Comparison of ENCODE assay signal across 19 cellular contexts in genomic region chr6:150325093-150325772, GRCh38. TPM values are rescaled to one million over a fixed set of nuclear protein-coding genes. Genes with fewer than 3 reads are reported as not detected.
A peak's percentile ranks its signal among the peaks of the same experiment; 100 is the strongest.
DNase-seq lines count a peak whose midpoint lies in the region; TF ChIP-seq lines count a peak whose summit lies in the region.
"Had no signal": no experiment of that assay in that cellular context is flagged by ENCODE, and none has a peak within 500 bp of the region (broad histone marks: within the 10 kb centered on the region; RNA-seq: fewer than 3 reads in every experiment).

No MANE protein-coding gene starts in this region.

- intact Hi-C loops in CD14-positive monocyte (cut with micrococcal nuclease): no loop called here

- H3K27me3 Mint-ChIP-seq in type B pancreatic cell: peaks cover 14% of the 10 kb centered on the region
- H3K27me3 Mint-ChIP-seq in CD14-positive monocyte (ENCODE audit: low read depth in 3 of 3): peaks cover 4 to 14% (median 7%) of the 10 kb centered on the region in 3 donors

- H3K4me1 Mint-ChIP-seq in type B pancreatic cell (ENCODE audit: unreplicated experiment) (no peaks in the 10 kb centered on the region), CD14-positive monocyte (no peaks in the 10 kb centered on the region)
- H3K4me1 Mint-ChIP-seq: activated naive CD8-positive, alpha-beta T cell treated with anti-CD3 and anti-CD28 coated beads for 36 hours; CD4-positive, CD25-positive, alpha-beta regulatory T cell had no signal

- H3K36me3 Mint-ChIP-seq in type B pancreatic cell (no peaks in the 10 kb centered on the region), CD14-positive monocyte (no peaks in the 10 kb centered on the region)
- H3K36me3 Mint-ChIP-seq: activated naive CD8-positive, alpha-beta T cell treated with anti-CD3 and anti-CD28 coated beads for 36 hours; CD4-positive, CD25-positive, alpha-beta regulatory T cell; natural killer cell treated with Interleukin-12 subunit alpha and Interleukin-12 subunit beta and Interleukin-15 and Interleukin-18, amount 100 ng/mL, for 72 hours had no signal

- no peak for TF ChIP-seq CTCF in type B pancreatic cell (conservative IDR thresholded peaks at IDR 0.05)
- TF ChIP-seq CTCF in CD14-positive monocyte (IDR thresholded peaks at IDR 0.05): no peak

- H3K9me3 Mint-ChIP-seq in type B pancreatic cell: peaks cover 5% of the 10 kb centered on the region
- H3K9me3 Mint-ChIP-seq in CD14-positive monocyte: no peaks in the 10 kb centered on the region
- H3K9me3 Mint-ChIP-seq: CD4-positive, CD25-positive, alpha-beta regulatory T cell; natural killer cell treated with Interleukin-12 subunit alpha and Interleukin-12 subunit beta and Interleukin-15 and Interleukin-18, amount 100 ng/mL, for 72 hours had no signal

- DNase-seq in NCI-H510A treated with DMSO at 0.1 percent for 48 hours (lab: John Stamatoyannopoulos, UW): peak; percentile 27
- DNase-seq in NCI-H510A (lab: John Stamatoyannopoulos, UW): no peak
- DNase-seq in NCI-H69 (lab: John Stamatoyannopoulos, UW): peak; percentile 86
- peak; percentile 11 for DNase-seq in glomerular visceral epithelial cell (ENCODE audit: extremely low spot score)
- DNase-seq in type B pancreatic cell (ENCODE audit: extremely low spot score, unreplicated experiment): no peak
- no peak for DNase-seq in activated CD4-positive, CD25-positive, alpha-beta regulatory T cell treated with anti-CD3 and anti-CD28 coated beads, Interleukin-2, amount 50 U/mL, for 72 hours
- no peak for DNase-seq in CD14-positive monocyte (ENCODE audit: low spot score)
- DNase-seq in activated CD4-positive, alpha-beta T cell treated with anti-CD3 and anti-CD28 coated beads, Interleukin-2, amount 50 U/mL, for 4 hours: no peak
- DNase-seq: activated naive CD8-positive, alpha-beta T cell treated with anti-CD3 and anti-CD28 coated beads for 36 hours; CD4-positive, CD25-positive, alpha-beta regulatory T cell; DND-41; hypothalamus; kidney; SK-N-SH; stimulated activated CD4-positive, alpha-beta T cell treated with anti-CD3 and anti-CD28 coated beads, Interleukin-4, amount 100 ng/mL, for 1 hour; T-helper 9 cell had no signal

- H3K27ac Mint-ChIP-seq in type B pancreatic cell (peak overlapping the region; percentile 29), CD14-positive monocyte (no peak overlapping the region)
- H3K27ac Mint-ChIP-seq: activated naive CD8-positive, alpha-beta T cell treated with anti-CD3 and anti-CD28 coated beads for 36 hours; natural killer cell treated with Interleukin-12 subunit alpha and Interleukin-12 subunit beta and Interleukin-15 and Interleukin-18, amount 100 ng/mL, for 72 hours; progenitor cell of endocrine pancreas had no signal

- H3K4me3 Mint-ChIP-seq in type B pancreatic cell: no peak overlapping the region
- no peak overlapping the region for H3K4me3 Mint-ChIP-seq in CD14-positive monocyte
- H3K4me3 Mint-ChIP-seq: activated naive CD8-positive, alpha-beta T cell treated with anti-CD3 and anti-CD28 coated beads for 36 hours; CD4-positive, CD25-positive, alpha-beta regulatory T cell; natural killer cell treated with Interleukin-12 subunit alpha and Interleukin-12 subunit beta and Interleukin-15 and Interleukin-18, amount 100 ng/mL, for 72 hours had no signal

RNA-seq across cellular contexts. Expression of gene IYD, which starts 43.6 kb away (rescaled TPM):
- total RNA-seq in type B pancreatic cell (ENCODE audit: low replicate concordance): 0.24 and 0.69 TPM in 2 replicates
- not detected for polyA plus RNA-seq in CD14-positive monocyte
- total RNA-seq: activated naive CD8-positive, alpha-beta T cell treated with anti-CD3 and anti-CD28 coated beads for 36 hours; CD4-positive, CD25-positive, alpha-beta regulatory T cell; natural killer cell treated with Interleukin-12 subunit alpha and Interleukin-12 subunit beta and Interleukin-15 and Interleukin-18, amount 100 ng/mL, for 72 hours; skeletal muscle tissue had no signal
- polyA plus RNA-seq: CD4-positive, CD25-positive, alpha-beta regulatory T cell; SK-N-SH had no signal

Comparison
In these comparisons a context has a peak if more than half of its experiments do, and no peak if none do; other contexts are left out.
1. DNase-seq: peak in NCI-H510A treated with DMSO at 0.1 percent for 48 hours (single experiment), NCI-H69 (single experiment) and glomerular visceral epithelial cell (single experiment); none in NCI-H510A (single experiment), type B pancreatic cell (single experiment), activated CD4-positive, CD25-positive, alpha-beta regulatory T cell treated with anti-CD3 and anti-CD28 coated beads, Interleukin-2, amount 50 U/mL, for 72 hours (single experiment), CD14-positive monocyte (single experiment) and activated CD4-positive, alpha-beta T cell treated with anti-CD3 and anti-CD28 coated beads, Interleukin-2, amount 50 U/mL, for 4 hours (0 of 2).